In genomic region chr7:1301054-1301811, GRCh38 we compare ENCODE assay signal across 18 cellular contexts.
DNase-seq lines count a peak whose midpoint lies in the region; ATAC-seq and TF ChIP-seq lines count a peak whose summit lies in the region.
"Had no signal": no experiment of that assay in that cellular context is flagged by ENCODE, and none has a peak within 500 bp of the region (broad histone marks: within the 10 kb centered on the region; RNA-seq: fewer than 3 reads in every experiment).

No MANE protein-coding gene starts in this region.

- 52 to 55% methylated on average over 21 of the region's 21 CpGs for WGBS in heart right ventricle, 2 donors
- 48 to 57% (median 56%) methylated on average over 18 to 21 of the region's 21 CpGs for WGBS in psoas muscle, 3 donors

- H3K9me3 ChIP-seq in heart right ventricle: no peaks in the 10 kb centered on the region
- no peaks in the 10 kb centered on the region for H3K9me3 ChIP-seq in HEK293 (ENCODE audit: control insufficient read depth, insufficient read depth, low read depth, low read length)
- H3K9me3 ChIP-seq in psoas muscle: no peaks in the 10 kb centered on the region
- H3K9me3 ChIP-seq: Caco-2 had no signal

- no peak overlapping the region for H3K27ac ChIP-seq in heart right ventricle
- H3K27ac ChIP-seq in HEK293 (ENCODE audit: extremely low read depth, low read depth, low read length): no peak overlapping the region
- H3K27ac ChIP-seq in psoas muscle: no peak overlapping the region

- H3K4me1 ChIP-seq in heart right ventricle: no peaks in the 10 kb centered on the region
- H3K4me1 ChIP-seq in HEK293 (ENCODE audit: control insufficient read depth, insufficient read depth, low read length): no peaks in the 10 kb centered on the region
- H3K4me1 ChIP-seq in psoas muscle: no peaks in the 10 kb centered on the region
- H3K4me1 ChIP-seq: Caco-2 had no signal

- intact Hi-C loops in Right ventricle myocardium superior (cut with DNase I): no loop called here
- intact Hi-C loops in heart right ventricle (cut with DNase I): no loop called here
- intact Hi-C loops in left ventricle myocardium superior (cut with micrococcal nuclease): no loop called here
- intact Hi-C loops in psoas muscle (cut with DNase I): no loop called here

- CTCF ChIA-PET in HEK293 (lab: Yijun Ruan, JAX): no interaction called here

- H3K4me3 ChIP-seq in heart right ventricle: no peak overlapping the region
- no peak overlapping the region for H3K4me3 ChIP-seq in HEK293 (ENCODE audit: low read depth, low read length)
- no peak overlapping the region for H3K4me3 ChIP-seq in psoas muscle

- peaks cover 4 to 72% (median 63%) of the 10 kb centered on the region in 7 donors for H3K27me3 ChIP-seq in heart right ventricle
- peaks cover 0 to 58% (median 21%) of the 10 kb centered on the region in 3 donors for H3K27me3 ChIP-seq in psoas muscle (ENCODE audit: insufficient read depth in 3 of 3, low read length in 2 of 3)

- DNase-seq in Right ventricle myocardium superior (peak; percentile 13), heart right ventricle (no peak), left ventricle myocardium superior (peak; percentile 16), psoas muscle (peak; percentile 3 to 23), ureter (ENCODE audit: low spot score) (no peak), SW 1271 (lab: John Stamatoyannopoulos, UW) (no peak)
- DNase-seq: Caco-2; CD4-positive, CD25-positive, alpha-beta regulatory T cell; DMS153; GOT3; NCI-H1105 treated with DMSO at 0.1 percent for 48 hours; NCI-H2029 treated with DMSO at 0.1 percent for 48 hours; NCI-H446; NCI-H526; SHP77 had no signal

- POLR2A ChIA-PET in HEK293 (lab: Yijun Ruan, JAX): no interaction called here

- ATAC-seq in Right ventricle myocardium superior (ENCODE audit: poor library complexity): no peak
- ATAC-seq in heart right ventricle: no peak
- no peak for ATAC-seq in left ventricle myocardium superior
- ATAC-seq in psoas muscle: no peak
- no peak for ATAC-seq in GM21825 (IDR thresholded peaks at IDR 0.05; ENCODE audit: unreplicated experiment)
- ATAC-seq: HCT116 had no signal

- H3K36me3 ChIP-seq in heart right ventricle (no peaks in the 10 kb centered on the region), HEK293 (ENCODE audit: control insufficient read depth in 2 of 2, insufficient read depth in 1 of 2, low read length in 2 of 2) (no peaks in the 10 kb centered on the region), psoas muscle (ENCODE audit: insufficient read depth in 1 of 2, low read depth in 1 of 2) (no peaks in the 10 kb centered on the region)

- no peak for TF ChIP-seq CTCF in heart right ventricle (IDR thresholded peaks at IDR 0.05)
- no peak for TF ChIP-seq CTCF in HEK293 (tag by site-specific recombination; IDR thresholded peaks at IDR 0.05)
- TF ChIP-seq CTCF in psoas muscle (IDR thresholded peaks at IDR 0.05): no peak

TF ChIP-seq in HEK293, 187 proteins besides CTCF, POLR2A, EP300 and RAD21:
- TF ChIP-seq ZBTB17 (tag by site-specific recombination; IDR thresholded peaks at IDR 0.05) (peak; percentile 22; the same call in 1 of the 2 replicates), REST (tag by site-specific recombination; IDR thresholded peaks at IDR 0.05) (no peak)

Comparison
In these comparisons a context has a peak if more than half of its experiments do, and no peak if none do; other contexts are left out.
1. DNase-seq: peak in Right ventricle myocardium superior (single experiment), left ventricle myocardium superior (single experiment) and psoas muscle (2 of 2); none in heart right ventricle (0 of 2), ureter (single experiment) and SW 1271 (0 of 2).